Comparison of ENCODE assay signal across 1 cellular context in genomic region chr1:17979815-17980214, GRCh38.
TF ChIP-seq lines count a peak whose summit lies in the region.

No MANE protein-coding gene starts in this region.

TF ChIP-seq in GM23338, 12 proteins besides CTCF, POLR2A, EP300 and RAD21 (continued from another document):
- TF ChIP-seq ZNF462 (CRISPR knock-in tag; IDR thresholded peaks at IDR 0.05): no peak
- no peak for TF ChIP-seq NANOG (IDR thresholded peaks at IDR 0.05; ENCODE audit: borderline replicate concordance)
- TF ChIP-seq EZH2phosphoT487 (IDR thresholded peaks at IDR 0.05; ENCODE audit: unreplicated experiment): no peak
